In genomic region chr6:6810727-6811126, GRCh38 we compare ENCODE assay signal across 8 cellular contexts.
A peak's percentile ranks its signal among the peaks of the same experiment; 100 is the strongest.
DNase-seq lines count a peak whose midpoint lies in the region; ATAC-seq and TF ChIP-seq lines count a peak whose summit lies in the region.

No MANE protein-coding gene starts in this region.

- no peaks in the 10 kb centered on the region for H3K36me3 Mint-ChIP-seq in T-helper 2 cell treated with Interferon-gamma antibody and Interleukin-4, amounts not matched to agents 5 μg/mL and 100 μg/mL, for 36 hours (ENCODE audit: low read depth)

- peak overlapping the region; percentile 97 for H3K27ac Mint-ChIP-seq in T-helper 2 cell treated with Interferon-gamma antibody and Interleukin-4, amounts not matched to agents 5 μg/mL and 100 μg/mL, for 36 hours

- no peaks in the 10 kb centered on the region for H3K9me3 Mint-ChIP-seq in T-helper 2 cell treated with Interferon-gamma antibody and Interleukin-4, amounts not matched to agents 5 μg/mL and 100 μg/mL, for 36 hours

- H3K4me3 ChIP-seq in AG04449 (ENCODE audit: low read depth, low read length) = peak overlapping the region; percentile 37

- POLR2A ChIA-PET in AG04449 (lab: Yijun Ruan, JAX) = no interaction called here

- peaks cover 30% of the 10 kb centered on the region for H3K27me3 Mint-ChIP-seq in T-helper 2 cell treated with Interferon-gamma antibody and Interleukin-4, amounts not matched to agents 5 μg/mL and 100 μg/mL, for 36 hours (ENCODE audit: low read depth)

- peak overlapping the region; percentile 87 for H3K4me3 Mint-ChIP-seq in T-helper 2 cell treated with Interferon-gamma antibody and Interleukin-4, amounts not matched to agents 5 μg/mL and 100 μg/mL, for 36 hours

- intact Hi-C loops in left colon (cut with DNase I, micrococcal nuclease) = no loop called here

- CTCF ChIA-PET in AG04449 (lab: Yijun Ruan, JAX) = interaction anchor here (1.1 kb wide), 1 partner anchor 11 kb away, joined by 3 read pairs; no protein-coding TSS in a partner anchor

- ATAC-seq in GM19395 (IDR thresholded peaks at IDR 0.05; ENCODE audit: unreplicated experiment) = peak; percentile 78
- ATAC-seq in left colon = peak; percentile 9
- ATAC-seq in HG03565 (IDR thresholded peaks at IDR 0.05; ENCODE audit: unreplicated experiment) = no peak

- peaks cover 30% of the 10 kb centered on the region for H3K4me1 Mint-ChIP-seq in T-helper 2 cell treated with Interferon-gamma antibody and Interleukin-4, amounts not matched to agents 5 μg/mL and 100 μg/mL, for 36 hours (ENCODE audit: low read depth)

- DNase-seq in AG04449 (ENCODE audit: low read depth, low spot score) = no peak
- no peak for DNase-seq in T-helper 2 cell treated with Interferon-gamma antibody and Interleukin-4, amounts not matched to agents 5 μg/mL and 100 μg/mL, for 36 hours (ENCODE audit: low spot score)
- DNase-seq in left colon = no peak
- no peak for DNase-seq in stimulated activated naive CD4-positive, alpha-beta T cell treated with Interleukin-2 at 50 U/mL for 16 hours (lab: John Stamatoyannopoulos, UW)
- DNase-seq in cerebellum (ENCODE audit: low spot score) = no peak
- DNase-seq in GF-D8 (lab: John Stamatoyannopoulos, UW) = no peak

- no peak for TF ChIP-seq CTCF in AG04449 (IDR thresholded peaks at IDR 0.05; ENCODE audit: insufficient read depth, low read length, missing control alignments)
